ENCODE assay signal across 17 cellular contexts in the genomic region with DNA sequence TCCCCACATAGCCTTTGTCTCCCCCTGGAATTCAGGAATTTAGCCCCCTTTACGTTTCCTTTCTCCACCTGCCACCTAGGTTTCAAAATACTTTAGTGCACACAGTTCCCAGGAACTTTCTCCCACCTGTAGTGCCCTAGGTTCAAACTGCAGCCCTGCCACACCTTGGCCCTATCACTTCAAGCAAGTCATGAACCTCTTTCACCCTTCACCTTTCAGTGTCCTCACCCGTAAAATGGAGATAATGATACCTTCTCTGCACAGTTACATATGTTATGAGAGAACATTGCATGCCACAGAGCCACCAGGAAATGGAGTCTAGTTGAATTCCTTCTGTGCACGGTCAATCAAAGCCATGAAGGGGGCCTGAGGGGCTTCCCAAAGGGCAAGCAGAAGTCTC. TPM values are rescaled to one million over a fixed set of nuclear protein-coding genes. Genes with fewer than 3 reads are reported as not detected.
A peak's percentile ranks its signal among the peaks of the same experiment; 100 is the strongest.
DNase-seq lines count a peak whose midpoint lies in the region; ATAC-seq, FAIRE-seq and TF ChIP-seq lines count a peak whose summit lies in the region.
"Had no signal": no experiment of that assay in that cellular context is flagged by ENCODE, and none has a peak within 500 bp of the region (broad histone marks: within the 10 kb centered on the region; RNA-seq: fewer than 3 reads in every experiment).

No MANE protein-coding gene starts in this region.

- CTCF ChIA-PET in HepG2 (lab: Yijun Ruan, JAX; ENCODE audit: low intra/inter-chr PET ratio, low total read pairs): no interaction called here

- H3K4me1 ChIP-seq in HepG2 (ENCODE audit: insufficient read depth, low read length) (peaks cover 65% of the 10 kb centered on the region), GM23248 (ENCODE audit: insufficient read depth) (no peaks in the 10 kb centered on the region), lower lobe of right lung (no peaks in the 10 kb centered on the region)

- no peak for TF ChIP-seq EP300 in HepG2 (IDR thresholded peaks at IDR 0.05; ENCODE audit: low read depth in 2 of 2, low read length in 2 of 2)
- TF ChIP-seq EP300 in HepG2 (CRISPR knock-in tag; IDR thresholded peaks at IDR 0.05; ENCODE audit: borderline replicate concordance): no peak

- no peak for ATAC-seq in activated naive CD8-positive, alpha-beta T cell treated with anti-CD3 and anti-CD28 coated beads, Interleukin-2, amount 10 ng/mL, durations not matched to agents 7 days and 5 days (ENCODE audit: low read depth)
- ATAC-seq in HepG2 (peak; percentile 10; the same call in 2 of the 3 replicates), lower lobe of right lung (no peak)
- no peak for ATAC-seq in stimulated activated naive B cell treated with anti-CD40 and anti-IgM and Interleukin-4, amounts not matched to agents 10 μg/mL and 1 μg/mL and 100 μg/mL, for 72 hours (replicated peaks)
- ATAC-seq: natural killer cell had no signal

- H3K9ac ChIP-seq in HepG2 (ENCODE audit: insufficient read depth, low read depth, low read length) (peak overlapping the region; percentile 30; the same call in 1 of the 2 replicates), GM23248 (no peak overlapping the region)

- no peak overlapping the region for H3K4me3 Mint-ChIP-seq in T-helper 1 cell treated with Interleukin-12 subunit alpha and Interleukin-12 subunit beta and Interleukin-4 antibody, amounts not matched to agents 30 μg/mL and 1 μg/mL, for 36 hours
- H3K4me3 Mint-ChIP-seq in activated naive CD8-positive, alpha-beta T cell treated with anti-CD3 and anti-CD28 coated beads, Interleukin-2, amount 10 ng/mL, durations not matched to agents 7 days and 5 days: no peak overlapping the region
- no peak overlapping the region for H3K4me3 Mint-ChIP-seq in stimulated activated naive B cell treated with anti-CD40 and anti-IgM and Interleukin-4, amounts not matched to agents 10 μg/mL and 1 μg/mL and 100 μg/mL, for 72 hours
- H3K4me3 Mint-ChIP-seq: natural killer cell had no signal

- no peaks in the 10 kb centered on the region for H3K36me3 Mint-ChIP-seq in T-helper 1 cell treated with Interleukin-12 subunit alpha and Interleukin-12 subunit beta and Interleukin-4 antibody, amounts not matched to agents 30 μg/mL and 1 μg/mL, for 36 hours (ENCODE audit: low read depth)
- no peaks in the 10 kb centered on the region for H3K36me3 Mint-ChIP-seq in activated naive CD8-positive, alpha-beta T cell treated with anti-CD3 and anti-CD28 coated beads, Interleukin-2, amount 10 ng/mL, durations not matched to agents 7 days and 5 days
- no peaks in the 10 kb centered on the region for H3K36me3 Mint-ChIP-seq in stimulated activated naive B cell treated with anti-CD40 and anti-IgM and Interleukin-4, amounts not matched to agents 10 μg/mL and 1 μg/mL and 100 μg/mL, for 72 hours
- H3K36me3 Mint-ChIP-seq: natural killer cell had no signal

- 11% methylated on average over 2 of the region's 3 CpGs for WGBS in HepG2 (ENCODE audit: low lambda C conversion rate)
- WGBS in GM23248 (ENCODE audit: low coverage in 1 of 2, low lambda C conversion rate in 2 of 2, missing lambda C conversion rate in 2 of 2), 2 experiments: 76 to 79% methylated on average over 3 of the region's 3 CpGs

- TF ChIP-seq RAD21 in HepG2 (CRISPR knock-in tag; IDR thresholded peaks at IDR 0.05): no peak

- peak overlapping the region in 1 of 3 experiments; percentile 19; a peak in 1 of 6 replicates for H3K4me3 ChIP-seq in HepG2 (replicated peaks in 1 of 3; ENCODE audit: insufficient read depth in 1 of 3, low read depth in 2 of 3, low read length in 3 of 3)
- no peak overlapping the region for H3K4me3 ChIP-seq in GM23248
- no peak overlapping the region for H3K4me3 ChIP-seq in lower lobe of right lung

- no TSS peak for BruUV-seq in HepG2 (replicated peaks; lab: Mats Ljungman, UMichigan)

- H3K9me3 ChIP-seq in HepG2 (ENCODE audit: low read length) (no peaks in the 10 kb centered on the region), GM23248 (ENCODE audit: low read depth) (no peaks in the 10 kb centered on the region), lower lobe of right lung (no peaks in the 10 kb centered on the region)

- in situ Hi-C loops in HepG2 (cut with HindIII; ENCODE audit: extremely low pct_ligation_motif_present, low pct_unique_long_range_greater_than_20kb): no loop called here
- in situ Hi-C loops in GM23248 (cut with MboI): no loop called here

- H3K27ac ChIP-seq in HepG2 (ENCODE audit: extremely low read length, insufficient read depth, low read length) (peak overlapping the region; percentile 58), GM23248 (no peak overlapping the region), lower lobe of right lung (no peak overlapping the region)
- H3K27ac ChIP-seq: 22Rv1, RWPE1 had no signal

- H3K4me2 ChIP-seq in HepG2 (ENCODE audit: low read depth, low read length): peak overlapping the region; percentile 48
- H3K4me2 ChIP-seq in GM23248 (ENCODE audit: unreplicated experiment): no peak overlapping the region

- H2AFZ ChIP-seq in HepG2 (ENCODE audit: low read length): no peak overlapping the region
- no peak overlapping the region for H2AFZ ChIP-seq in GM23248

- no peak for FAIRE-seq in HepG2 (lab: Jason Lieb, UNC)
- FAIRE-seq: urothelium cell line had no signal

- DNase-seq in T-helper 1 cell (no peak), HepG2 (ENCODE audit: low spot score) (no peak), NCI-H510A treated with DMSO at 0.1 percent for 48 hours (lab: John Stamatoyannopoulos, UW) (no peak), GM23248 (no peak), lower lobe of right lung (no peak)
- no peak for DNase-seq in activated naive CD8-positive, alpha-beta T cell treated with anti-CD3 and anti-CD28 coated beads, Interleukin-2, amount 10 ng/mL, durations not matched to agents 7 days and 5 days
- no peak for DNase-seq in stimulated activated naive B cell treated with anti-CD40 and anti-IgM and Interleukin-4, amounts not matched to agents 10 μg/mL and 1 μg/mL and 100 μg/mL, for 72 hours
- DNase-seq: activated CD4-positive, alpha-beta T cell treated with anti-CD3 and anti-CD28 coated beads for 4 hours; activated effector memory CD4-positive, alpha-beta T cell treated with anti-CD3 and anti-CD28 coated beads, Interleukin-2, amount 50 U/mL, for 16 hours; HCEC 1CT; left ventricle myocardium superior; natural killer cell had no signal

- H3K9me3 Mint-ChIP-seq in T-helper 1 cell treated with Interleukin-12 subunit alpha and Interleukin-12 subunit beta and Interleukin-4 antibody, amounts not matched to agents 30 μg/mL and 1 μg/mL, for 36 hours: no peaks in the 10 kb centered on the region
- no peaks in the 10 kb centered on the region for H3K9me3 Mint-ChIP-seq in activated naive CD8-positive, alpha-beta T cell treated with anti-CD3 and anti-CD28 coated beads, Interleukin-2, amount 10 ng/mL, durations not matched to agents 7 days and 5 days
- H3K9me3 Mint-ChIP-seq in stimulated activated naive B cell treated with anti-CD40 and anti-IgM and Interleukin-4, amounts not matched to agents 10 μg/mL and 1 μg/mL and 100 μg/mL, for 72 hours: no peaks in the 10 kb centered on the region
- H3K9me3 Mint-ChIP-seq: natural killer cell had no signal

- H4K20me1 ChIP-seq in HepG2 (ENCODE audit: insufficient read depth, low read length) (no peaks in the 10 kb centered on the region), GM23248 (ENCODE audit: insufficient read depth) (no peaks in the 10 kb centered on the region)

- no peaks in the 10 kb centered on the region for H3K36me3 ChIP-seq in HepG2 (replicated peaks in 1 of 2; ENCODE audit: control insufficient read depth in 1 of 2, insufficient read depth in 2 of 2, low read length in 2 of 2)
- H3K36me3 ChIP-seq in GM23248 (ENCODE audit: low read depth): no peaks in the 10 kb centered on the region
- no peaks in the 10 kb centered on the region for H3K36me3 ChIP-seq in lower lobe of right lung

- peaks cover 8% of the 10 kb centered on the region; the same call in 1 of the 2 replicates for H3F3A ChIP-seq in GM23248 (ENCODE audit: insufficient read depth)

- peaks cover 6% of the 10 kb centered on the region for H3K4me1 Mint-ChIP-seq in T-helper 1 cell treated with Interleukin-12 subunit alpha and Interleukin-12 subunit beta and Interleukin-4 antibody, amounts not matched to agents 30 μg/mL and 1 μg/mL, for 36 hours (ENCODE audit: low read depth)
- peaks cover 11% of the 10 kb centered on the region for H3K4me1 Mint-ChIP-seq in activated naive CD8-positive, alpha-beta T cell treated with anti-CD3 and anti-CD28 coated beads, Interleukin-2, amount 10 ng/mL, durations not matched to agents 7 days and 5 days
- peaks cover 28 to 40% of the 10 kb centered on the region in 2 donors for H3K4me1 Mint-ChIP-seq in stimulated activated naive B cell treated with anti-CD40 and anti-IgM and Interleukin-4, amounts not matched to agents 10 μg/mL and 1 μg/mL and 100 μg/mL, for 72 hours
- H3K4me1 Mint-ChIP-seq: natural killer cell had no signal

- POLR2A ChIA-PET in activated naive CD8-positive, alpha-beta T cell treated with anti-CD3 and anti-CD28 coated beads, Interleukin-2, amount 10 ng/mL, durations not matched to agents 7 days and 5 days (lab: Charles Lee): interaction anchor here (1.0 to 1.5 kb wide), 2 partner anchors 9 to 17 kb away, joined by 4 read pairs; no protein-coding TSS in a partner anchor
- POLR2A ChIA-PET in HepG2 (lab: Yijun Ruan, JAX): interaction anchor here (1.5 kb wide), 1 partner anchor 9 kb away, joined by 3 read pairs; no protein-coding TSS in a partner anchor

- TF ChIP-seq CTCF in HepG2 (CRISPR knock-in tag; IDR thresholded peaks at IDR 0.05) (no peak), lower lobe of right lung (IDR thresholded peaks at IDR 0.05) (no peak)

- H3K79me2 ChIP-seq in HepG2 (ENCODE audit: insufficient read depth, low read length): no peaks in the 10 kb centered on the region
- H3K79me2 ChIP-seq in GM23248 (ENCODE audit: insufficient read depth): no peaks in the 10 kb centered on the region

- H3K27me3 ChIP-seq in HepG2 (ENCODE audit: control insufficient read depth in 1 of 2, insufficient read depth in 2 of 2, low read length in 2 of 2): no peaks in the 10 kb centered on the region
- no peaks in the 10 kb centered on the region for H3K27me3 ChIP-seq in GM23248 (replicated peaks; ENCODE audit: insufficient read depth)
- no peaks in the 10 kb centered on the region for H3K27me3 ChIP-seq in lower lobe of right lung (ENCODE audit: low read depth)

- H3K9me2 ChIP-seq in GM23248 (ENCODE audit: insufficient read depth): no peaks in the 10 kb centered on the region

- intact Hi-C loops in HepG2 (cut with micrococcal nuclease; ENCODE audit: unreplicated experiment): no loop called here
- intact Hi-C loops in lower lobe of right lung (cut with DNase I): no loop called here

- no peak for TF ChIP-seq POLR2A in HepG2 (IDR thresholded peaks at IDR 0.05; ENCODE audit: insufficient read depth in 1 of 2, low read depth in 2 of 2, low read length in 2 of 2)

- no peaks in the 10 kb centered on the region for H3K27me3 Mint-ChIP-seq in T-helper 1 cell treated with Interleukin-12 subunit alpha and Interleukin-12 subunit beta and Interleukin-4 antibody, amounts not matched to agents 30 μg/mL and 1 μg/mL, for 36 hours (ENCODE audit: low read depth)
- H3K27me3 Mint-ChIP-seq in activated naive CD8-positive, alpha-beta T cell treated with anti-CD3 and anti-CD28 coated beads, Interleukin-2, amount 10 ng/mL, durations not matched to agents 7 days and 5 days: peaks cover 2% of the 10 kb centered on the region
- H3K27me3 Mint-ChIP-seq in stimulated activated naive B cell treated with anti-CD40 and anti-IgM and Interleukin-4, amounts not matched to agents 10 μg/mL and 1 μg/mL and 100 μg/mL, for 72 hours: no peaks in the 10 kb centered on the region

- peak overlapping the region; percentile 42 for H3K27ac Mint-ChIP-seq in T-helper 1 cell treated with Interleukin-12 subunit alpha and Interleukin-12 subunit beta and Interleukin-4 antibody, amounts not matched to agents 30 μg/mL and 1 μg/mL, for 36 hours
- peak overlapping the region; percentile 65 for H3K27ac Mint-ChIP-seq in activated naive CD8-positive, alpha-beta T cell treated with anti-CD3 and anti-CD28 coated beads, Interleukin-2, amount 10 ng/mL, durations not matched to agents 7 days and 5 days
- H3K27ac Mint-ChIP-seq in stimulated activated naive B cell treated with anti-CD40 and anti-IgM and Interleukin-4, amounts not matched to agents 10 μg/mL and 1 μg/mL and 100 μg/mL, for 72 hours: peak overlapping the region; percentile 77
- H3K27ac Mint-ChIP-seq: natural killer cell had no signal

RNA-seq across cellular contexts. Expression of gene EEIG1, which starts 9.8 kb away (rescaled TPM):
- total RNA-seq in activated naive CD8-positive, alpha-beta T cell treated with anti-CD3 and anti-CD28 coated beads, Interleukin-2, amount 10 ng/mL, durations not matched to agents 7 days and 5 days: 100 to 1,000 TPM; 329 to 366 TPM
- total RNA-seq in HepG2 (2016; rRNA removed; fragmentation: Illumina TruSeq; extraction: Trizol): 16.1 and 16.6 TPM in 2 replicates
- 10.4 and 11.3 TPM in 2 replicates for total RNA-seq in HepG2 (2016; cell fraction: cytosol; rRNA removed; fragmentation: Illumina TruSeq; extraction: Trizol; ENCODE audit: low read depth)
- 12.3 and 17.2 TPM in 2 replicates for total RNA-seq in HepG2 (2016; cell fraction: insoluble cytoplasmic fraction; rRNA removed; fragmentation: Illumina TruSeq; extraction: Trizol)
- 21.5 and 21.9 TPM in 2 replicates for total RNA-seq in HepG2 (2016; cell fraction: membrane; rRNA removed; fragmentation: Illumina TruSeq; extraction: Trizol)
- 20.0 and 24.0 TPM in 2 replicates for total RNA-seq in HepG2 (2016; cell fraction: nucleus; rRNA removed; fragmentation: Illumina TruSeq; extraction: Trizol)
- 25.2 and 30.1 TPM in 2 replicates for polyA plus RNA-seq in HepG2 (2011; rRNA removed)
- 19.7 and 22.7 TPM in 2 replicates for polyA plus RNA-seq in HepG2 (2011; cell fraction: cytosol; rRNA removed)
- 108 and 126 TPM in 2 replicates for polyA plus RNA-seq in HepG2 (2011; cell fraction: nucleus; rRNA removed)
- polyA plus RNA-seq in HepG2 (2012): 22.5 and 36.8 TPM in 2 replicates
- 3.8 and 4.2 TPM in 2 replicates for polyA plus RNA-seq in HepG2 (2016; cell fraction: cytosol; fragmentation: Illumina TruSeq; extraction: Trizol; ENCODE audit: low read depth)
- polyA plus RNA-seq in HepG2 (2016; cell fraction: insoluble cytoplasmic fraction; fragmentation: Illumina TruSeq; extraction: Trizol; ENCODE audit: low read depth): 24.1 and 30.7 TPM in 2 replicates
- 16.7 and 17.4 TPM in 2 replicates for polyA plus RNA-seq in HepG2 (2016; cell fraction: membrane; fragmentation: Illumina TruSeq; extraction: Trizol; ENCODE audit: low read depth)
- 72.4 and 76.1 TPM in 2 replicates for polyA plus RNA-seq in HepG2 (2016; cell fraction: nucleus; fragmentation: Illumina TruSeq; extraction: Trizol; ENCODE audit: insufficient read depth, low read depth)
- polyA minus RNA-seq in HepG2 (2011; rRNA and poly(A)+ RNA removed; ENCODE audit: low replicate concordance): 25.3 and 40.6 TPM in 2 replicates
- 8.3 and 11.4 TPM in 2 replicates for polyA minus RNA-seq in HepG2 (2011; cell fraction: cytosol; rRNA and poly(A)+ RNA removed)
- polyA minus RNA-seq in HepG2 (2011; cell fraction: nucleus; rRNA and poly(A)+ RNA removed): 25.0 and 25.4 TPM in 2 replicates
- total RNA-seq in GM23248 (2014; rRNA removed; shearing (Covaris generic)): 6.1 and 29.6 TPM in 2 replicates
- 8.9 and 9.3 TPM in 2 replicates for polyA plus RNA-seq in GM23248 (2016; fragmentation: Nextera tagmentation; extraction: Ambion mirVana)
- total RNA-seq in lower lobe of right lung: 36.0 TPM

RNA-seq across cellular contexts. Expression of gene DPM2, which starts 52.9 kb away (rescaled TPM):
- total RNA-seq in activated naive CD8-positive, alpha-beta T cell treated with anti-CD3 and anti-CD28 coated beads, Interleukin-2, amount 10 ng/mL, durations not matched to agents 7 days and 5 days: 10 to 100 TPM; 49.2 to 54.2 TPM
- total RNA-seq in HepG2 (2016; rRNA removed; fragmentation: Illumina TruSeq; extraction: Trizol) (17.5 and 24.8 TPM in 2 replicates), lower lobe of right lung (33.7 TPM)
- total RNA-seq in HepG2 (2016; cell fraction: cytosol; rRNA removed; fragmentation: Illumina TruSeq; extraction: Trizol; ENCODE audit: low read depth): 20.0 and 27.3 TPM in 2 replicates
- total RNA-seq in HepG2 (2016; cell fraction: insoluble cytoplasmic fraction; rRNA removed; fragmentation: Illumina TruSeq; extraction: Trizol): 14.9 and 23.0 TPM in 2 replicates
- 31.4 and 35.9 TPM in 2 replicates for total RNA-seq in HepG2 (2016; cell fraction: membrane; rRNA removed; fragmentation: Illumina TruSeq; extraction: Trizol)
- total RNA-seq in HepG2 (2016; cell fraction: nucleus; rRNA removed; fragmentation: Illumina TruSeq; extraction: Trizol): 18.6 and 22.0 TPM in 2 replicates
- polyA plus RNA-seq in HepG2 (2011; rRNA removed) (35.3 and 38.6 TPM in 2 replicates), GM23248 (2016; fragmentation: Nextera tagmentation; extraction: Ambion mirVana) (62.8 and 66.5 TPM in 2 replicates)
- 30.5 and 35.2 TPM in 2 replicates for polyA plus RNA-seq in HepG2 (2011; cell fraction: cytosol; rRNA removed)
- 36.6 and 37.4 TPM in 2 replicates for polyA plus RNA-seq in HepG2 (2011; cell fraction: nucleus; rRNA removed)
- polyA plus RNA-seq in HepG2 (2012): 21.4 and 25.3 TPM in 2 replicates
- polyA plus RNA-seq in HepG2 (2016; cell fraction: cytosol; fragmentation: Illumina TruSeq; extraction: Trizol; ENCODE audit: low read depth): 32.5 and 40.9 TPM in 2 replicates
- polyA plus RNA-seq in HepG2 (2016; cell fraction: insoluble cytoplasmic fraction; fragmentation: Illumina TruSeq; extraction: Trizol; ENCODE audit: low read depth): 30.7 and 34.8 TPM in 2 replicates
- 49.8 and 53.8 TPM in 2 replicates for polyA plus RNA-seq in HepG2 (2016; cell fraction: membrane; fragmentation: Illumina TruSeq; extraction: Trizol; ENCODE audit: low read depth)
- polyA plus RNA-seq in HepG2 (2016; cell fraction: nucleus; fragmentation: Illumina TruSeq; extraction: Trizol; ENCODE audit: insufficient read depth, low read depth): 49.9 and 52.5 TPM in 2 replicates
- polyA minus RNA-seq in HepG2 (2011; rRNA and poly(A)+ RNA removed; ENCODE audit: low replicate concordance): 68.5 and 193 TPM in 2 replicates
- 12.9 and 15.4 TPM in 2 replicates for polyA minus RNA-seq in HepG2 (2011; cell fraction: cytosol; rRNA and poly(A)+ RNA removed)
- 34.8 and 35.4 TPM in 2 replicates for polyA minus RNA-seq in HepG2 (2011; cell fraction: nucleus; rRNA and poly(A)+ RNA removed)
- 27.0 and 33.3 TPM in 2 replicates for total RNA-seq in GM23248 (2014; rRNA removed; shearing (Covaris generic))

RNA-seq across cellular contexts. Expression of gene PIP5KL1, which starts 60.0 kb away (rescaled TPM):
- 1 to 10 TPM; 1.5 to 1.9 TPM for total RNA-seq in activated naive CD8-positive, alpha-beta T cell treated with anti-CD3 and anti-CD28 coated beads, Interleukin-2, amount 10 ng/mL, durations not matched to agents 7 days and 5 days
- total RNA-seq in HepG2 (2016; rRNA removed; fragmentation: Illumina TruSeq; extraction: Trizol) (0.20 TPM in 1 of 2 replicates, not detected in the other), lower lobe of right lung (11.5 TPM)
- 0.51 TPM in 1 of 2 replicates, not detected in the other for total RNA-seq in HepG2 (2016; cell fraction: cytosol; rRNA removed; fragmentation: Illumina TruSeq; extraction: Trizol; ENCODE audit: low read depth)
- total RNA-seq in HepG2 (2016; cell fraction: insoluble cytoplasmic fraction; rRNA removed; fragmentation: Illumina TruSeq; extraction: Trizol): 0.15 TPM in 1 of 2 replicates, not detected in the other
- total RNA-seq in HepG2 (2016; cell fraction: membrane; rRNA removed; fragmentation: Illumina TruSeq; extraction: Trizol): not detected in 2 replicates
- 0.56 TPM in 1 of 2 replicates, not detected in the other for total RNA-seq in HepG2 (2016; cell fraction: nucleus; rRNA removed; fragmentation: Illumina TruSeq; extraction: Trizol)
- polyA plus RNA-seq in HepG2 (2011; rRNA removed) (0.44 and 0.49 TPM in 2 replicates), GM23248 (2016; fragmentation: Nextera tagmentation; extraction: Ambion mirVana) (8.8 and 9.4 TPM in 2 replicates)
- polyA plus RNA-seq in HepG2 (2011; cell fraction: cytosol; rRNA removed): 0.17 and 0.32 TPM in 2 replicates
- 5.3 and 9.9 TPM in 2 replicates for polyA plus RNA-seq in HepG2 (2011; cell fraction: nucleus; rRNA removed)
- polyA plus RNA-seq in HepG2 (2012): 0.32 and 0.67 TPM in 2 replicates
- 0.24 TPM in 1 of 2 replicates, not detected in the other for polyA plus RNA-seq in HepG2 (2016; cell fraction: cytosol; fragmentation: Illumina TruSeq; extraction: Trizol; ENCODE audit: low read depth)
- polyA plus RNA-seq in HepG2 (2016; cell fraction: insoluble cytoplasmic fraction; fragmentation: Illumina TruSeq; extraction: Trizol; ENCODE audit: low read depth): not detected in 2 replicates
- polyA plus RNA-seq in HepG2 (2016; cell fraction: membrane; fragmentation: Illumina TruSeq; extraction: Trizol; ENCODE audit: low read depth): not detected in 2 replicates
- 1.1 TPM in 1 of 2 replicates, not detected in the other for polyA plus RNA-seq in HepG2 (2016; cell fraction: nucleus; fragmentation: Illumina TruSeq; extraction: Trizol; ENCODE audit: insufficient read depth, low read depth)
- polyA minus RNA-seq in HepG2 (2011; rRNA and poly(A)+ RNA removed; ENCODE audit: low replicate concordance): 0.72 and 1.4 TPM in 2 replicates
- polyA minus RNA-seq in HepG2 (2011; cell fraction: cytosol; rRNA and poly(A)+ RNA removed): 0.88 TPM in 1 of 2 replicates, not detected in the other
- polyA minus RNA-seq in HepG2 (2011; cell fraction: nucleus; rRNA and poly(A)+ RNA removed): 1.3 and 2.2 TPM in 2 replicates
- 5.5 and 16.6 TPM in 2 replicates for total RNA-seq in GM23248 (2014; rRNA removed; shearing (Covaris generic))
- total RNA-seq: left ventricle myocardium superior, skeletal muscle tissue had no signal
